Comparison of ENCODE assay signal across 36 cellular contexts in genomic region chr14:68702578-68702977, GRCh38.
DNase-seq lines count a peak whose midpoint lies in the region; FAIRE-seq and TF ChIP-seq lines count a peak whose summit lies in the region.
"Had no signal": no experiment of that assay in that cellular context is flagged by ENCODE, and none has a peak within 500 bp of the region (broad histone marks: within the 10 kb centered on the region; RNA-seq: fewer than 3 reads in every experiment).

No MANE protein-coding gene starts in this region.

- DNase-seq in activated naive CD4-positive, alpha-beta T cell treated with anti-CD3 and anti-CD28 coated beads, Interleukin-2, amount 10 ng/mL, durations not matched to agents 7 days and 5 days = peak; percentile 5
- no peak for DNase-seq in activated naive CD4-positive, alpha-beta T cell (lab: John Stamatoyannopoulos, UW)
- DNase-seq in adipocyte (ENCODE audit: low read depth) (no peak), keratinocyte (ENCODE audit: low read depth, low spot score) (no peak), urothelium cell line (ENCODE audit: low spot score) (no peak), NCI-H2227 (lab: John Stamatoyannopoulos, UW; ENCODE audit: unreplicated experiment) (no peak), GF-D8 (lab: John Stamatoyannopoulos, UW) (no peak)
- DNase-seq in activated T-cell treated with anti-CD3 and anti-CD28 coated beads, Interleukin-2, amount 50 U/mL, for 48 hours = no peak
- DNase-seq: anterior cingulate cortex; colonic mucosa; DMS79 treated with DMSO at 0.1 percent for 48 hours; effector memory CD8-positive, alpha-beta T cell; GDM1; kidney; MM.1S; natural killer cell; NCI-H1417 treated with DMSO at 0.1 percent for 48 hours; NCI-H2081 treated with DMSO at 0.1 percent for 48 hours; NCI-H345; SIG-M5; substantia nigra had no signal

- H3K4me3 ChIP-seq in adipocyte (ENCODE audit: low read length) = no peak overlapping the region
- no peak overlapping the region for H3K4me3 ChIP-seq in keratinocyte (ENCODE audit: control insufficient read depth in 2 of 3, extremely low read depth in 1 of 3, insufficient read depth in 2 of 3, low read depth in 1 of 3, low read length in 3 of 3)
- H3K4me3 ChIP-seq: cardiac muscle cell, colonic mucosa, GM23248, Peyer's patch, psoas muscle, sigmoid colon had no signal

- H3K4me1 Mint-ChIP-seq in activated naive CD4-positive, alpha-beta T cell treated with anti-CD3 and anti-CD28 coated beads, Interleukin-2, amount 10 ng/mL, durations not matched to agents 7 days and 5 days = no peaks in the 10 kb centered on the region
- H3K4me1 Mint-ChIP-seq: natural killer cell had no signal

- H3K4me3 Mint-ChIP-seq in activated naive CD4-positive, alpha-beta T cell treated with anti-CD3 and anti-CD28 coated beads, Interleukin-2, amount 10 ng/mL, durations not matched to agents 7 days and 5 days = no peak overlapping the region
- H3K4me3 Mint-ChIP-seq: activated CD4-positive, alpha-beta T cell treated with anti-CD3 and anti-CD28 coated beads for 36 hours; activated CD8-positive, alpha-beta T cell treated with anti-CD3 and anti-CD28 coated beads for 36 hours; activated naive CD8-positive, alpha-beta T cell; CD4-positive, CD25-positive, alpha-beta regulatory T cell; effector memory CD8-positive, alpha-beta T cell; natural killer cell; stimulated activated memory B cell treated with anti-CD40 and anti-IgM and Interleukin-4, amounts not matched to agents 10 μg/mL and 1 μg/mL and 100 μg/mL, for 72 hours; T-helper 2 cell treated with Interferon-gamma antibody and Interleukin-4, amounts not matched to agents 5 μg/mL and 100 μg/mL, for 36 hours; type B pancreatic cell had no signal

- no peak for FAIRE-seq in keratinocyte (lab: Jason Lieb, UNC)
- FAIRE-seq in urothelium cell line (lab: Jason Lieb, UNC) = peak; percentile 63
- FAIRE-seq: kidney had no signal

- no peak overlapping the region for H3K4me2 ChIP-seq in keratinocyte (ENCODE audit: control insufficient read depth, extremely low read depth, insufficient read depth, low read depth, low read length)
- H3K4me2 ChIP-seq: KMS-11 had no signal

- H3K9me3 ChIP-seq in adipocyte (ENCODE audit: control insufficient read depth, low read length) (no peaks in the 10 kb centered on the region), keratinocyte (ENCODE audit: control insufficient read depth, low read depth, low read length) (peaks cover 4% of the 10 kb centered on the region)
- H3K9me3 ChIP-seq: colonic mucosa, Peyer's patch, psoas muscle, sigmoid colon had no signal

- H3K4me1 ChIP-seq in adipocyte (ENCODE audit: control insufficient read depth, insufficient read depth, low read length) (peaks cover 50% of the 10 kb centered on the region), keratinocyte (ENCODE audit: control insufficient read depth, extremely low read depth, insufficient read depth, low read length) (peaks cover 48% of the 10 kb centered on the region)
- H3K4me1 ChIP-seq: colonic mucosa had no signal

- no peaks in the 10 kb centered on the region for H3K79me2 ChIP-seq in keratinocyte (ENCODE audit: control insufficient read depth, insufficient read depth, low read length)

- peak overlapping the region; percentile 76 for H3K27ac ChIP-seq in keratinocyte (ENCODE audit: control insufficient read depth, insufficient read depth, low read length)
- H3K27ac ChIP-seq: 22Rv1, cardiac muscle cell, colonic mucosa, KMS-11, Peyer's patch, psoas muscle, sigmoid colon had no signal

- peaks cover 21% of the 10 kb centered on the region for H3K27me3 Mint-ChIP-seq in activated naive CD4-positive, alpha-beta T cell treated with anti-CD3 and anti-CD28 coated beads, Interleukin-2, amount 10 ng/mL, durations not matched to agents 7 days and 5 days
- H3K27me3 Mint-ChIP-seq: activated CD4-positive, alpha-beta T cell treated with anti-CD3 and anti-CD28 coated beads for 36 hours; activated CD8-positive, alpha-beta T cell treated with anti-CD3 and anti-CD28 coated beads for 36 hours; activated naive CD8-positive, alpha-beta T cell; CD4-positive, CD25-positive, alpha-beta regulatory T cell; effector memory CD8-positive, alpha-beta T cell; stimulated activated memory B cell treated with anti-CD40 and anti-IgM and Interleukin-4, amounts not matched to agents 10 μg/mL and 1 μg/mL and 100 μg/mL, for 72 hours; type B pancreatic cell had no signal

- H3K9ac ChIP-seq in adipocyte (ENCODE audit: low read length) (peak overlapping the region; percentile 43), keratinocyte (ENCODE audit: control insufficient read depth, extremely low read depth, insufficient read depth, low read length) (no peak overlapping the region)
- H3K9ac ChIP-seq: KMS-11 had no signal

- no peaks in the 10 kb centered on the region for H3K9me1 ChIP-seq in keratinocyte (ENCODE audit: control insufficient read depth, extremely low read depth, insufficient read depth, low read length)

- dilution Hi-C loops in keratinocyte (cut with MboI; ENCODE audit: extremely low pct_ligation_motif_present, low sequenced_read_pairs) = no loop called here

- H3K9me3 Mint-ChIP-seq in activated naive CD4-positive, alpha-beta T cell treated with anti-CD3 and anti-CD28 coated beads, Interleukin-2, amount 10 ng/mL, durations not matched to agents 7 days and 5 days = no peaks in the 10 kb centered on the region
- H3K9me3 Mint-ChIP-seq: activated T-helper 2 cell treated with anti-CD3 and anti-CD28 coated beads, Interferon-gamma antibody, Interleukin-2, Interleukin-4, amounts not matched to agents 10 μg/mL and 5 μg/mL and 100 μg/mL, durations not matched to agents 14 hours and 24 hours and 36 hours; effector memory CD8-positive, alpha-beta T cell; natural killer cell; T-helper 2 cell treated with Interferon-gamma antibody and Interleukin-4, amounts not matched to agents 5 μg/mL and 100 μg/mL, for 36 hours had no signal

- TF ChIP-seq CTCF in keratinocyte (optimal IDR thresholded peaks at IDR 0.05 in 1 of 3, IDR thresholded peaks at IDR 0.05 in 1 of 3, conservative IDR thresholded peaks at IDR 0.05 in 1 of 3; ENCODE audit: extremely low read depth in 1 of 3, insufficient read depth in 2 of 3, low read length in 3 of 3) = no peak

- H4K20me1 ChIP-seq in keratinocyte (ENCODE audit: control insufficient read depth, extremely low read depth, insufficient read depth, low read length) = no peaks in the 10 kb centered on the region

- no peaks in the 10 kb centered on the region for H3K36me3 Mint-ChIP-seq in activated naive CD4-positive, alpha-beta T cell treated with anti-CD3 and anti-CD28 coated beads, Interleukin-2, amount 10 ng/mL, durations not matched to agents 7 days and 5 days
- H3K36me3 Mint-ChIP-seq: activated naive CD8-positive, alpha-beta T cell; natural killer cell had no signal

- CTCF ChIA-PET in activated naive CD4-positive, alpha-beta T cell treated with anti-CD3 and anti-CD28 coated beads, Interleukin-2, amount 10 ng/mL, durations not matched to agents 7 days and 5 days (lab: Charles Lee) = interaction anchor here (1.0 kb wide), 1 partner anchor 23 kb away, joined by 3 read pairs; no protein-coding TSS in a partner anchor

- no peaks in the 10 kb centered on the region for H3K27me3 ChIP-seq in adipocyte (replicated peaks; ENCODE audit: control insufficient read depth, insufficient read depth, low read length)
- no peaks in the 10 kb centered on the region for H3K27me3 ChIP-seq in keratinocyte (ENCODE audit: control insufficient read depth, extremely low read depth, insufficient read depth, low read length)
- H3K27me3 ChIP-seq: cardiac muscle cell, colonic mucosa, Peyer's patch, sigmoid colon had no signal

- H3K36me3 ChIP-seq in adipocyte (ENCODE audit: control insufficient read depth, insufficient read depth, low read length, severe bottlenecking) (no peaks in the 10 kb centered on the region), keratinocyte (ENCODE audit: control insufficient read depth in 2 of 2, extremely low read depth in 1 of 2, insufficient read depth in 2 of 2, low read length in 2 of 2) (no peaks in the 10 kb centered on the region)
- H3K36me3 ChIP-seq: cardiac muscle cell, colonic mucosa, Peyer's patch, sigmoid colon had no signal

- H2AFZ ChIP-seq in keratinocyte (ENCODE audit: control insufficient read depth, low read length) = no peak overlapping the region

- no peak overlapping the region for H3K27ac Mint-ChIP-seq in activated naive CD4-positive, alpha-beta T cell treated with anti-CD3 and anti-CD28 coated beads, Interleukin-2, amount 10 ng/mL, durations not matched to agents 7 days and 5 days
- H3K27ac Mint-ChIP-seq: activated CD4-positive, alpha-beta T cell treated with anti-CD3 and anti-CD28 coated beads for 36 hours; activated CD8-positive, alpha-beta T cell treated with anti-CD3 and anti-CD28 coated beads for 36 hours; activated naive CD8-positive, alpha-beta T cell; activated T-helper 2 cell treated with anti-CD3 and anti-CD28 coated beads, Interferon-gamma antibody, Interleukin-2, Interleukin-4, amounts not matched to agents 10 μg/mL and 5 μg/mL and 100 μg/mL, durations not matched to agents 14 hours and 24 hours and 36 hours; effector memory CD8-positive, alpha-beta T cell; natural killer cell; stimulated activated memory B cell treated with anti-CD40 and anti-IgM and Interleukin-4, amounts not matched to agents 10 μg/mL and 1 μg/mL and 100 μg/mL, for 72 hours; T-helper 2 cell treated with Interferon-gamma antibody and Interleukin-4, amounts not matched to agents 5 μg/mL and 100 μg/mL, for 36 hours; type B pancreatic cell had no signal
